8 cellular contexts compared by ENCODE assay signal in the genomic region with DNA sequence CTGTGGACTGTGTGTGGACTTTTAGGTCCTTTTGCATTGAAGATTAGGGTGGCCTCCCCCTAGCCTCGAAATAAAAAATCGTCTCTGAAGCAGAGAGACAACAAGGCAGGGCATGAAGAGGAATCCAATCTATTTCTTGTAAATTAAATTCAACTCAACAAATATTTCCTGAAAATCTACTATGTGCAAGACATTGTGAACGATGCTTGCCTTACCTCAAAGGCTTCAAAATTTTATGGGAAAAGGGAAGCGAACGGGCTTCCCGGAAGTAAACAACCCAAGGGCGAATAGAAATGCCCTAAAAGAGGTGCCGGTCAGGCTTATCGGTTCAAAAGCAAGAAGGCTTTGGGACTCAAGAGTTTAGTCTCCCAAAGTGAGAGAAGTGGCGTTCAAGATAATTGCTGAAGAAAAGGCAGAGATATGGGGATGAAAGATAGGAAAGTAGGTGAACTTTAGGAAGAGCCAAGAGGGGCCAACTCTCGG. TPM values are rescaled to one million over a fixed set of nuclear protein-coding genes. Genes with fewer than 3 reads are reported as not detected.
DNase-seq lines count a peak whose midpoint lies in the region; ATAC-seq and TF ChIP-seq lines count a peak whose summit lies in the region.

No MANE protein-coding gene starts in this region.

- no peaks in the 10 kb centered on the region for H3K36me3 ChIP-seq in CD8-positive, alpha-beta memory T cell (ENCODE audit: insufficient read depth, low read length)
- H3K36me3 ChIP-seq in OCI-LY7 (ENCODE audit: insufficient read depth, low read length) (no peaks in the 10 kb centered on the region), ectodermal cell (ENCODE audit: control insufficient read depth, insufficient read depth, low read length) (no peaks in the 10 kb centered on the region)

- H3K4me3 Mint-ChIP-seq in CD8-positive, alpha-beta memory T cell: peak overlapping the region; percentile 88 to 95 (median 94)
- peak overlapping the region; percentile 92 to 97 for H3K4me3 Mint-ChIP-seq in H9
- H3K4me3 Mint-ChIP-seq in nephron: peak overlapping the region; percentile 94 to 96 (median 95)

- H3K14ac ChIP-seq in H9 (ENCODE audit: insufficient read depth, low read length): no peak overlapping the region

- no peak overlapping the region for H3T11ph ChIP-seq in H9 (ENCODE audit: low read length)

- no peak overlapping the region for H4K5ac ChIP-seq in H9 (ENCODE audit: insufficient read length, low read depth, low read length)

- H3K4me3 ChIP-seq in CD8-positive, alpha-beta memory T cell (ENCODE audit: low read length): peak overlapping the region; percentile 77
- H3K4me3 ChIP-seq in OCI-LY7 (ENCODE audit: low read depth, low read length, poor library complexity, severe bottlenecking): peak overlapping the region; percentile 98
- H3K4me3 ChIP-seq in ectodermal cell (ENCODE audit: insufficient read depth, low read depth, low read length): peak overlapping the region; percentile 92

- no peak overlapping the region for H3K4ac ChIP-seq in H9 (ENCODE audit: low read depth, low read length)

- H3K79me1 ChIP-seq in H9 (ENCODE audit: insufficient read depth, low read depth, low read length, poor library complexity, severe bottlenecking): no peaks in the 10 kb centered on the region

- ATAC-seq in HG03565 (IDR thresholded peaks at IDR 0.05; ENCODE audit: unreplicated experiment) (no peak), HG02759 (IDR thresholded peaks at IDR 0.05; ENCODE audit: unreplicated experiment) (no peak)

- H4K20me1 ChIP-seq in H9 (ENCODE audit: control insufficient read depth, insufficient read depth, insufficient read length): no peaks in the 10 kb centered on the region
- 0 out of 2 replicates have a peak, but pooled peaks cover 3% of the 10 kb centered on the region for H4K20me1 ChIP-seq in OCI-LY7 (ENCODE audit: insufficient read depth, low read length)

- H3K4me2 ChIP-seq in H9 (ENCODE audit: insufficient read depth, insufficient read length, low read length) (peak overlapping the region; percentile 75), OCI-LY7 (ENCODE audit: low read length) (peak overlapping the region; percentile 96)

- H3K23ac ChIP-seq in H9 (ENCODE audit: insufficient read length, low read depth, low read length): no peak overlapping the region

- peaks cover 8% of the 10 kb centered on the region for H3K23me2 ChIP-seq in H9 (ENCODE audit: insufficient read length, low read depth, low read length, poor library complexity, severe bottlenecking)

- no peak for TF ChIP-seq CTCF in H9 (conservative IDR thresholded peaks at IDR 0.05)
- TF ChIP-seq CTCF in OCI-LY7 (conservative IDR thresholded peaks at IDR 0.05; ENCODE audit: low read length): 0 out of 2 replicates have a peak, but pooled peaks have one; percentile 26
- peak in 1 of 3 experiments; percentile 13 for TF ChIP-seq CTCF in nephron (IDR thresholded peaks at IDR 0.05; ENCODE audit: unreplicated experiment in 3 of 3)

- H2BK5ac ChIP-seq in H9 (ENCODE audit: insufficient read length, low read length): no peak overlapping the region

- H3K27me3 ChIP-seq in CD8-positive, alpha-beta memory T cell (ENCODE audit: insufficient read depth, low read length, poor library complexity, severe bottlenecking): no peaks in the 10 kb centered on the region
- no peaks in the 10 kb centered on the region for H3K27me3 ChIP-seq in H9 (ENCODE audit: insufficient read depth, low read length)
- H3K27me3 ChIP-seq in ectodermal cell (ENCODE audit: control insufficient read depth, insufficient read depth, low read length, poor library complexity, severe bottlenecking): no peaks in the 10 kb centered on the region

- no peak overlapping the region for H4K8ac ChIP-seq in H9 (replicated peaks; ENCODE audit: insufficient read length, low read depth, low read length)

- H3K27me3 Mint-ChIP-seq in CD8-positive, alpha-beta memory T cell: no peaks in the 10 kb centered on the region
- H3K27me3 Mint-ChIP-seq in H9 (ENCODE audit: low read depth) (no peaks in the 10 kb centered on the region), nephron (ENCODE audit: low read depth) (no peaks in the 10 kb centered on the region)

- no CpG with 5 or more reads among the region's 11 CpGs for WGBS in H9 (ENCODE audit: extremely low coverage, insufficient read length, low lambda C conversion rate)
- WGBS in ectodermal cell, 2 experiments: 2 to 4% methylated on average over 11 of the region's 11 CpGs

- H3K18ac ChIP-seq in H9 (ENCODE audit: insufficient read length, low read depth, low read length): peak overlapping the region; percentile 54

- no peak overlapping the region for H2BK12ac ChIP-seq in H9 (ENCODE audit: insufficient read length, low read depth, low read length)

- no peak overlapping the region for H2BK120ac ChIP-seq in H9 (ENCODE audit: low read depth, low read length, poor library complexity, severe bottlenecking)

- H3K9ac ChIP-seq in H9 (ENCODE audit: extremely low read depth, insufficient read length, low read length): peak overlapping the region; percentile 81

- intact Hi-C loops in OCI-LY7 (cut with micrococcal nuclease; ENCODE audit: unreplicated experiment): loop anchor here (1.0 kb wide), 1 partner anchor 280 kb away; a partner anchor contains a TSS

- peaks cover 14% of the 10 kb centered on the region for H3K4me1 ChIP-seq in CD8-positive, alpha-beta memory T cell (ENCODE audit: insufficient read depth, low read length)
- H3K4me1 ChIP-seq in H9 (ENCODE audit: insufficient read depth, low read length): no peaks in the 10 kb centered on the region; the same call in 1 of the 2 replicates
- peaks cover 50% of the 10 kb centered on the region for H3K4me1 ChIP-seq in OCI-LY7 (ENCODE audit: insufficient read depth, low read length, poor library complexity, severe bottlenecking)
- peaks cover 3% of the 10 kb centered on the region for H3K4me1 ChIP-seq in ectodermal cell (ENCODE audit: control insufficient read depth, insufficient read depth, low read length)

- H3K27ac ChIP-seq in CD8-positive, alpha-beta memory T cell (ENCODE audit: low read depth, low read length): peak overlapping the region; percentile 97
- H3K27ac ChIP-seq in H9 (ENCODE audit: insufficient read length, low read depth, low read length): no peak overlapping the region
- H3K27ac ChIP-seq in OCI-LY7 (ENCODE audit: low read depth, low read length, poor library complexity, severe bottlenecking): peak overlapping the region; percentile 73
- peak overlapping the region; percentile 82 for H3K27ac ChIP-seq in ectodermal cell (ENCODE audit: insufficient read depth, low read depth, low read length, poor library complexity, severe bottlenecking)

- no peak overlapping the region for H2BK20ac ChIP-seq in H9 (ENCODE audit: low read depth, low read length, poor library complexity, severe bottlenecking)

- CTCF ChIA-PET in CD8-positive, alpha-beta memory T cell (lab: Charles Lee): no interaction called here
- CTCF ChIA-PET in OCI-LY7 (lab: Charles Lee; ENCODE audit: unreplicated experiment): no interaction called here

- H3K9me3 Mint-ChIP-seq in CD8-positive, alpha-beta memory T cell: no peaks in the 10 kb centered on the region
- H3K9me3 Mint-ChIP-seq in H9 (peaks cover 0 to 3% of the 10 kb centered on the region in 2 experiments; a peak in 1 of 5 replicates), nephron (no peaks in the 10 kb centered on the region)

- no peak overlapping the region for H4K91ac ChIP-seq in H9 (ENCODE audit: insufficient read length, low read depth, low read length)

- H3K56ac ChIP-seq in H9 (ENCODE audit: insufficient read length, low read depth, low read length): no peak overlapping the region

- H3K27ac Mint-ChIP-seq in CD8-positive, alpha-beta memory T cell: peak overlapping the region; percentile 91 to 99 (median 97)
- peak overlapping the region; percentile 88 to 99 (median 90); a peak in 6 of 7 replicates for H3K27ac Mint-ChIP-seq in H9
- H3K27ac Mint-ChIP-seq in nephron: peak overlapping the region; percentile 92 to 98 (median 95)

- peaks cover 28 to 40% (median 35%) of the 10 kb centered on the region in 3 donors for H3K4me1 Mint-ChIP-seq in CD8-positive, alpha-beta memory T cell
- H3K4me1 Mint-ChIP-seq in H9 (peaks cover 22 to 28% of the 10 kb centered on the region in 2 experiments), nephron (peaks cover 40% of the 10 kb centered on the region)

- no peaks in the 10 kb centered on the region for H3K9me2 ChIP-seq in OCI-LY7 (ENCODE audit: insufficient read depth, low read length)

- POLR2A ChIA-PET in CD8-positive, alpha-beta memory T cell (lab: Charles Lee): no interaction called here
- POLR2A ChIA-PET in OCI-LY7 (lab: Charles Lee): interaction anchor here (0.7 kb wide), 1 partner anchor 10 kb away, joined by 3 read pairs; no protein-coding TSS in a partner anchor

- BruUV-seq in OCI-LY7 (replicated peaks; lab: Mats Ljungman, UMichigan): TSS peak; percentile 79

- H2BK15ac ChIP-seq in H9 (ENCODE audit: low read depth, low read length): no peak overlapping the region

- no peaks in the 10 kb centered on the region for H3K9me3 ChIP-seq in CD8-positive, alpha-beta memory T cell (ENCODE audit: low read length)
- H3K9me3 ChIP-seq in H9 (ENCODE audit: control insufficient read depth, low read depth, low read length) (no peaks in the 10 kb centered on the region), OCI-LY7 (ENCODE audit: low read length) (no peaks in the 10 kb centered on the region), ectodermal cell (ENCODE audit: control insufficient read depth, low read length) (no peaks in the 10 kb centered on the region)

- no peak overlapping the region for H2AK5ac ChIP-seq in H9 (ENCODE audit: insufficient read length, low read length)

- no peak overlapping the region for H2AFZ ChIP-seq in H9 (ENCODE audit: low read length)
- H2AFZ ChIP-seq in OCI-LY7 (ENCODE audit: low read length): peak overlapping the region; percentile 85

- H3K36me3 Mint-ChIP-seq in CD8-positive, alpha-beta memory T cell: peaks cover 0 to 11% (median 0%) of the 10 kb centered on the region in 3 donors
- H3K36me3 Mint-ChIP-seq in H9 (ENCODE audit: insufficient read depth in 1 of 3, low read depth in 3 of 3) (no peaks in the 10 kb centered on the region), nephron (ENCODE audit: low read depth) (no peaks in the 10 kb centered on the region)

- no peak for DNase-seq in CD8-positive, alpha-beta memory T cell
- no peak for DNase-seq in H9
- DNase-seq in OCI-LY7 (ENCODE audit: low spot score): no peak
- DNase-seq in activated effector memory CD4-positive, alpha-beta T cell treated with anti-CD3 and anti-CD28 coated beads, Interleukin-2, amount 50 U/mL, for 16 hours: no peak

- H3K79me2 ChIP-seq in H9 (ENCODE audit: insufficient read depth, low read length) (no peaks in the 10 kb centered on the region), OCI-LY7 (ENCODE audit: insufficient read depth, low read depth, low read length) (peaks cover 50% of the 10 kb centered on the region)

RNA-seq across cellular contexts. Expression of a gene that starts 0.5 kb away (rescaled TPM):
- 1 to 10 TPM; 6.0 to 6.7 TPM for total RNA-seq in CD8-positive, alpha-beta memory T cell
- not detected for polyA plus RNA-seq in CD8-positive, alpha-beta memory T cell
- total RNA-seq in H9 (2021): 3.7 and 4.0 TPM in 2 replicates
- 16.3 and 19.4 TPM in 2 replicates for total RNA-seq in OCI-LY7 (2014; rRNA removed; shearing (Covaris generic))
- total RNA-seq in OCI-LY7 (2022): 13.9 and 15.8 TPM in 2 replicates
- polyA plus RNA-seq in ectodermal cell (2013, experiment 1 of 4): 9.9 TPM
- polyA plus RNA-seq in ectodermal cell (2013, experiment 2 of 4): 10.5 TPM
- polyA plus RNA-seq in ectodermal cell (2013, experiment 3 of 4): 8.1 TPM
- polyA plus RNA-seq in ectodermal cell (2013, experiment 4 of 4): 7.2 TPM

RNA-seq across cellular contexts. Expression of a gene that starts 0.8 kb away (rescaled TPM):
- 10 to 100 TPM; 27.9 to 30.4 TPM for total RNA-seq in CD8-positive, alpha-beta memory T cell
- 24.6 TPM for polyA plus RNA-seq in CD8-positive, alpha-beta memory T cell
- total RNA-seq in H9 (2021) (13.5 and 14.1 TPM in 2 replicates), OCI-LY7 (2022) (26.7 and 28.0 TPM in 2 replicates)
- total RNA-seq in OCI-LY7 (2014; rRNA removed; shearing (Covaris generic)): 23.8 and 27.7 TPM in 2 replicates
- 25.5 TPM for polyA plus RNA-seq in ectodermal cell (2013, experiment 1 of 4)
- polyA plus RNA-seq in ectodermal cell (2013, experiment 2 of 4): 24.6 TPM
- polyA plus RNA-seq in ectodermal cell (2013, experiment 3 of 4): 19.9 TPM
- 25.6 TPM for polyA plus RNA-seq in ectodermal cell (2013, experiment 4 of 4)

RNA-seq across cellular contexts. Expression of a gene that starts 48.2 kb away (rescaled TPM):
- total RNA-seq in CD8-positive, alpha-beta memory T cell: 1 to 10 TPM; 2.3 to 2.4 TPM
- polyA plus RNA-seq in CD8-positive, alpha-beta memory T cell: 0.67 TPM
- total RNA-seq in H9 (2021) (5.6 and 5.7 TPM in 2 replicates), OCI-LY7 (2022) (3.9 and 4.0 TPM in 2 replicates)
- 0.98 and 1.0 TPM in 2 replicates for total RNA-seq in OCI-LY7 (2014; rRNA removed; shearing (Covaris generic))
- polyA plus RNA-seq in ectodermal cell (2013, experiment 1 of 4): 0.41 TPM
- 0.18 TPM for polyA plus RNA-seq in ectodermal cell (2013, experiment 2 of 4)
- 0.43 TPM for polyA plus RNA-seq in ectodermal cell (2013, experiment 3 of 4)
- polyA plus RNA-seq in ectodermal cell (2013, experiment 4 of 4): 0.73 TPM
